In the genomic region with DNA sequence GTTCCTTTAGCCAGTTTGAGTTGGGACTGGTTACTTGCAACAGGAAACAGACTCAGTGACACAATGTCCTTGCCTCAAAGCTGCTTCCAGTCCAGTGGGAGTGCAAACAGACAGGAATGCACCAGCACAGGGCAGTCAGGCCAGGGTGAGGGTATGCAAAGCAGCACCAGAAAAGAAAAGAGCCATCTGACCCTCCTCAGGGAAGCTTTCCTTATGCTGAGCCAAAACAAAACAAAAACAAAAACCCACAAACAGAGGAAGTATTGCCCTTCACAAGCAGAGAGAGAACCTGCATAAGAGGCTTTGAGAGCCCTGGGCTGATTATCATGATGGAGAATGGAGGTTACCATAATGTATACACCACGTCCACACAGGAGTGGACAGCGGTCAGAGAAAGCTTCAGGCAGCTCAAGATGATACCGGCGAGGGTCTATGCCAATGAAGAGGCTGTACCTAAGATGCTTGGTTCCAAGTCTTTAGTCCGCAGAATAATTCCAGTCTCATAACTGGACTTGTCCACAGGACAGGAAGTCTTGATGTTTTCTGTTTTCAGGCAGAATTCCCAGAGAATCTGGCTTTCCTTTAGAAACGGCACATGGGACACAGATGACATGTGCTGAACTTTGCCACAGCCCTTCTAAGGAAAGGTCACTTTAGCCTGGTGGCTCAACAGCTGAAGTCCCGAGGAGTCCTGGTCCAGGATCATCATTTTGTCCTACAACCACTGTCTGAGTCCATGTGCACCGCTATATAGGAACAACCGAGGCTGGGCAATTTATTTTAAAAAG, we compare ENCODE assay signal across 11 cellular contexts.
A peak's percentile ranks its signal among the peaks of the same experiment; 100 is the strongest.
DNase-seq lines count a peak whose midpoint lies in the region; ATAC-seq and TF ChIP-seq lines count a peak whose summit lies in the region.
"Had no signal": no experiment of that assay in that cellular context is flagged by ENCODE, and none has a peak within 500 bp of the region (broad histone marks: within the 10 kb centered on the region; RNA-seq: fewer than 3 reads in every experiment).

No MANE protein-coding gene starts in this region.

- H2AFZ ChIP-seq in SK-N-SH (ENCODE audit: low read depth) (no peak overlapping the region), Karpas-422 (ENCODE audit: low read length) (no peak overlapping the region), trophoblast cell (ENCODE audit: insufficient read depth, low read length, poor library complexity) (no peak overlapping the region)

- H3K4ac ChIP-seq in trophoblast cell (ENCODE audit: low read depth, low read length), result no peak overlapping the region

- TF ChIP-seq EP300 in SK-N-SH (IDR thresholded peaks at IDR 0.05; ENCODE audit: borderline replicate concordance in 1 of 2, low read depth in 1 of 2, low read length in 1 of 2), result no peak

- no peak overlapping the region for H2BK5ac ChIP-seq in trophoblast cell (ENCODE audit: low read depth, low read length, poor library complexity)

- H3K14ac ChIP-seq in trophoblast cell (ENCODE audit: low read length), result no peak overlapping the region

- DNase-seq in right atrium auricular region (ENCODE audit: low spot score), result no peak
- DNase-seq in SK-N-SH, result no peak
- DNase-seq in NCI-H82 (lab: John Stamatoyannopoulos, UW), result no peak
- no peak for DNase-seq in Karpas-422
- DNase-seq in trophoblast cell, result no peak
- DNase-seq: activated naive CD8-positive, alpha-beta T cell treated with anti-CD3 and anti-CD28 coated beads for 36 hours; HCEC 1CT; NCI-H1436 had no signal

- H3K9me2 ChIP-seq in SK-N-SH (no peaks in the 10 kb centered on the region), Karpas-422 (replicated peaks; ENCODE audit: insufficient read depth, low read length) (no peaks in the 10 kb centered on the region)

- no peak overlapping the region for H3K18ac ChIP-seq in trophoblast cell (ENCODE audit: low read length)

- no peak overlapping the region for H3K23ac ChIP-seq in trophoblast cell (ENCODE audit: low read length)

- peaks cover 0 to 49% of the 10 kb centered on the region in 2 donors for H3K4me1 ChIP-seq in right atrium auricular region
- H3K4me1 ChIP-seq in SK-N-SH (ENCODE audit: control insufficient read depth in 1 of 2, insufficient read depth in 2 of 2, low read depth in 1 of 2, low read length in 1 of 2), result peaks cover 0 to 5% of the 10 kb centered on the region in 2 experiments; a peak in 1 of 4 replicates
- no peaks in the 10 kb centered on the region for H3K4me1 ChIP-seq in Karpas-422 (ENCODE audit: low read length)
- peaks cover 0 to 2% of the 10 kb centered on the region in 2 experiments for H3K4me1 ChIP-seq in trophoblast cell (ENCODE audit: control insufficient read depth in 1 of 2, insufficient read depth in 2 of 2, low read length in 2 of 2)

- CTCF ChIA-PET in SK-N-SH (lab: Yijun Ruan, JAX), result no interaction called here

- no peaks in the 10 kb centered on the region for H3F3A ChIP-seq in SK-N-SH (replicated peaks; ENCODE audit: insufficient read depth)

- no peak overlapping the region for H2BK12ac ChIP-seq in trophoblast cell (ENCODE audit: low read length)

- no peaks in the 10 kb centered on the region for H3K79me2 ChIP-seq in SK-N-SH (ENCODE audit: insufficient read depth)
- H3K79me2 ChIP-seq in Karpas-422 (ENCODE audit: low read length), result no peaks in the 10 kb centered on the region
- peaks cover 2% of the 10 kb centered on the region for H3K79me2 ChIP-seq in trophoblast cell (ENCODE audit: control insufficient read depth, insufficient read depth, low read length, poor library complexity)

- H3K4me3 ChIP-seq in right atrium auricular region (no peak overlapping the region), SK-N-SH (ENCODE audit: low read depth in 2 of 2, low read length in 1 of 2) (no peak overlapping the region), Karpas-422 (ENCODE audit: low read length) (no peak overlapping the region), trophoblast cell (ENCODE audit: low read depth, low read length) (no peak overlapping the region)

- TF ChIP-seq CTCF in right atrium auricular region (IDR thresholded peaks at IDR 0.05) (no peak), SK-N-SH (IDR thresholded peaks at IDR 0.05) (no peak)

- no peak for TF ChIP-seq RAD21 in SK-N-SH (IDR thresholded peaks at IDR 0.05; ENCODE audit: low read length)

- H3K27ac ChIP-seq in right atrium auricular region, result peak overlapping the region; percentile 49 to 91
- H3K27ac ChIP-seq in SK-N-SH (ENCODE audit: low read depth in 2 of 2, low read length in 1 of 2), result no peak overlapping the region
- no peak overlapping the region for H3K27ac ChIP-seq in Karpas-422 (ENCODE audit: low read length)
- H3K27ac ChIP-seq in trophoblast cell (ENCODE audit: low read depth, low read length), result no peak overlapping the region

- H4K12ac ChIP-seq in trophoblast cell (ENCODE audit: low read depth, low read length), result no peak overlapping the region

- WGBS in SK-N-SH (ENCODE audit: low lambda C conversion rate), result 90% methylated on average over 9 of the region's 9 CpGs
- no CpG with 5 or more reads among the region's 9 CpGs for WGBS in trophoblast cell (ENCODE audit: extremely low coverage, insufficient coverage, insufficient read length)

- H3K4me2 ChIP-seq in SK-N-SH, result no peak overlapping the region
- no peak overlapping the region for H3K4me2 ChIP-seq in Karpas-422 (ENCODE audit: low read depth, low read length, poor library complexity, severe bottlenecking)
- H3K4me2 ChIP-seq in trophoblast cell (ENCODE audit: low read length), result no peak overlapping the region

- H2BK120ac ChIP-seq in trophoblast cell (ENCODE audit: insufficient read depth, low read length, poor library complexity), result no peak overlapping the region

- H4K20me1 ChIP-seq in SK-N-SH (ENCODE audit: insufficient read depth) (no peaks in the 10 kb centered on the region), Karpas-422 (ENCODE audit: insufficient read depth, low read depth, low read length) (no peaks in the 10 kb centered on the region)

- H4K91ac ChIP-seq in trophoblast cell (ENCODE audit: low read depth, low read length), result no peak overlapping the region

- H4K8ac ChIP-seq in trophoblast cell (ENCODE audit: low read depth, low read length), result no peak overlapping the region

- H2AK5ac ChIP-seq in trophoblast cell (ENCODE audit: low read length), result no peak overlapping the region

- POLR2A ChIA-PET in SK-N-SH (lab: Yijun Ruan, JAX), result no interaction called here

- ATAC-seq in GM18517 (IDR thresholded peaks at IDR 0.05; ENCODE audit: unreplicated experiment), result peak; percentile 85
- peak; percentile 66 for ATAC-seq in GM21360 (IDR thresholded peaks at IDR 0.05; ENCODE audit: unreplicated experiment)
- ATAC-seq in HG03108 (IDR thresholded peaks at IDR 0.05; ENCODE audit: unreplicated experiment), result peak; percentile 77

- no peaks in the 10 kb centered on the region for H3K27me3 ChIP-seq in right atrium auricular region
- no peaks in the 10 kb centered on the region for H3K27me3 ChIP-seq in SK-N-SH (ENCODE audit: insufficient read depth)
- no peaks in the 10 kb centered on the region for H3K27me3 ChIP-seq in Karpas-422 (ENCODE audit: low read length)
- no peaks in the 10 kb centered on the region for H3K27me3 ChIP-seq in trophoblast cell (ENCODE audit: insufficient read depth, low read length)

- H3K36me3 ChIP-seq in right atrium auricular region, result peaks cover 17% of the 10 kb centered on the region
- H3K36me3 ChIP-seq in SK-N-SH (replicated peaks in 1 of 2; ENCODE audit: control insufficient read depth in 1 of 2, insufficient read depth in 2 of 2, low read length in 1 of 2), result peaks cover 44 to 63% of the 10 kb centered on the region in 2 experiments
- H3K36me3 ChIP-seq in Karpas-422 (ENCODE audit: insufficient read depth, low read length), result peaks cover 13% of the 10 kb centered on the region; the same call in 1 of the 2 replicates
- H3K36me3 ChIP-seq in trophoblast cell (ENCODE audit: control insufficient read depth in 1 of 2, insufficient read depth in 2 of 2, low read length in 2 of 2), result peaks cover 54 to 61% of the 10 kb centered on the region in 2 experiments

- no peaks in the 10 kb centered on the region for H3K79me1 ChIP-seq in trophoblast cell (ENCODE audit: low read length)

- no peak overlapping the region for H3K9ac ChIP-seq in SK-N-SH
- no peak overlapping the region for H3K9ac ChIP-seq in Karpas-422 (ENCODE audit: low read length)
- H3K9ac ChIP-seq in trophoblast cell (ENCODE audit: low read length), result no peak overlapping the region

- H3K9me3 ChIP-seq in right atrium auricular region (no peaks in the 10 kb centered on the region), SK-N-SH (no peaks in the 10 kb centered on the region), Karpas-422 (ENCODE audit: low read length) (no peaks in the 10 kb centered on the region), trophoblast cell (ENCODE audit: insufficient read depth, low read depth, low read length) (no peaks in the 10 kb centered on the region)

TF ChIP-seq in SK-N-SH, 30 proteins besides CTCF, POLR2A, EP300 and RAD21 (continues in another document):
- TF ChIP-seq YY1 (IDR thresholded peaks at IDR 0.05; ENCODE audit: low read depth), result no peak
- no peak for TF ChIP-seq SIN3A (IDR thresholded peaks at IDR 0.05; ENCODE audit: borderline replicate concordance, low read depth, low read length)
- no peak for TF ChIP-seq NRF1 (IDR thresholded peaks at IDR 0.05; ENCODE audit: low read depth, low read length)
- TF ChIP-seq NFIC (IDR thresholded peaks at IDR 0.05; ENCODE audit: borderline replicate concordance), result no peak
- TF ChIP-seq RFX5 (IDR thresholded peaks at IDR 0.05; ENCODE audit: low read length), result no peak
- TF ChIP-seq MEF2A (IDR thresholded peaks at IDR 0.05; ENCODE audit: borderline replicate concordance, low read depth), result no peak
- TF ChIP-seq GATA2 (CRISPR knock-in tag; IDR thresholded peaks at IDR 0.05), result no peak
- no peak for TF ChIP-seq TAF1 (IDR thresholded peaks at IDR 0.05; ENCODE audit: borderline replicate concordance, low read depth, low read length)
- no peak for TF ChIP-seq EZH2phosphoT487 (IDR thresholded peaks at IDR 0.05; ENCODE audit: borderline replicate concordance, low read depth)

Comparison
In these comparisons a context has a peak if more than half of its experiments do, and no peak if none do; other contexts are left out.
1. H3K27ac ChIP-seq: peak in right atrium auricular region (2 of 2); none in SK-N-SH (0 of 2), Karpas-422 (single experiment) and trophoblast cell (single experiment).
2. Peak in every context shown above with its lines, with median percentiles within 50 percentile points of each other: ATAC-seq.